3 cellular contexts compared by ENCODE assay signal in the genomic region with DNA sequence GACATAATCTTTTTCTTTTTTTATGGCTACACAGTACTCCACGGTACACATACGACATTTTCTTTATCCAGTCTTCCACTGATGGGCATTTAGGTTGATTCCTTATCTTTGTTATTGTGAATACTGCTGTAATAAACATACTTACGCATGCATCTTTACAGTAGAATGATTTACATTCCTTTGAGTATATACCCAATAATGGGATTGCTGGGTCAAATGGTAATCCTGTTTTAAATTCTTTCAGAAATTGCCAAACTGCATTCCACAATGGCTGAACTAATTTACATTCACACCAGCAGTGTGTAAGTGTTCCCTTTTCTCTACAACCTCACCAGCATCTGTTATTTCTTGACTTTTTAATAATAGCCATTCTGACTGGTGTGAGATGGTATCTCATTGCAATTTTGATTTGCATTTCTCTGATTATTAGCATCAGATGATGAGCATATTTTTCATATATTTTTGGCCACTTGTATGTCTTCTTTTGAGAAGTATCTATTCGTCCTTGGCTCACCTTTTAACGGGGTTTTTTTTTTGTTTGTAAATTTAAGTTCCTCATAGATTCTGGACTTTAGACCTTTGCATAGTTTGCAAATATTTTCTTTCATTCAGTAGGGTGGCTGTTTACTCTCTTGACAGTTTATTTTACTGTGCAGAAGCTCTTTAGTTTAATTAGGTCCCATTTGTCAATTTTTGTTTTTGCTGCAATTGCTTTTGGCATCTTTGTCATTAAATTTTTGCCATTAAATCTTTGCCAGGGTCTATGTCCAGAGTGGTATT.
TF ChIP-seq lines count a peak whose summit lies in the region.

No MANE protein-coding gene starts in this region.

TF ChIP-seq in HEK293, 187 proteins besides CTCF, POLR2A, EP300 and RAD21:
- TF ChIP-seq ZNF184 (tag by site-specific recombination; IDR thresholded peaks at IDR 0.05): peak; percentile 82
TF ChIP-seq in HEK293: peak in this region for 1; not testable (repeated sequence) for 186.

TF ChIP-seq in K562, 482 proteins besides CTCF, POLR2A, EP300 and RAD21 (continues in another document):
- TF ChIP-seq MTF1 (CRISPR knock-in tag; IDR thresholded peaks at IDR 0.05; ENCODE audit: borderline replicate concordance) (peak; percentile 85; the same call in 1 of the 2 replicates), CAMTA2 (CRISPR knock-in tag; conservative IDR thresholded peaks at IDR 0.05) (0 out of 2 replicates have a peak, but pooled peaks have one; percentile 7), PPARD (CRISPR knock-in tag; IDR thresholded peaks at IDR 0.05) (peak; percentile 85; the same call in 1 of the 2 replicates), ZNF316 (IDR thresholded peaks at IDR 0.05) (0 out of 2 replicates have a peak, but pooled peaks have one; percentile 16), GABPB2 (CRISPR knock-in tag; conservative IDR thresholded peaks at IDR 0.05) (peak; percentile 82; the same call in 1 of the 2 replicates), HOXB6 (CRISPR knock-in tag; IDR thresholded peaks at IDR 0.05; ENCODE audit: borderline replicate concordance) (peak; percentile 91), ZNF140 (CRISPR knock-in tag; IDR thresholded peaks at IDR 0.05) (peak; percentile 76; the same call in 1 of the 2 replicates), ARID2 (IDR thresholded peaks at IDR 0.05) (0 out of 2 replicates have a peak, but pooled peaks have one; percentile 9)
- TF ChIP-seq, protein P1, sequence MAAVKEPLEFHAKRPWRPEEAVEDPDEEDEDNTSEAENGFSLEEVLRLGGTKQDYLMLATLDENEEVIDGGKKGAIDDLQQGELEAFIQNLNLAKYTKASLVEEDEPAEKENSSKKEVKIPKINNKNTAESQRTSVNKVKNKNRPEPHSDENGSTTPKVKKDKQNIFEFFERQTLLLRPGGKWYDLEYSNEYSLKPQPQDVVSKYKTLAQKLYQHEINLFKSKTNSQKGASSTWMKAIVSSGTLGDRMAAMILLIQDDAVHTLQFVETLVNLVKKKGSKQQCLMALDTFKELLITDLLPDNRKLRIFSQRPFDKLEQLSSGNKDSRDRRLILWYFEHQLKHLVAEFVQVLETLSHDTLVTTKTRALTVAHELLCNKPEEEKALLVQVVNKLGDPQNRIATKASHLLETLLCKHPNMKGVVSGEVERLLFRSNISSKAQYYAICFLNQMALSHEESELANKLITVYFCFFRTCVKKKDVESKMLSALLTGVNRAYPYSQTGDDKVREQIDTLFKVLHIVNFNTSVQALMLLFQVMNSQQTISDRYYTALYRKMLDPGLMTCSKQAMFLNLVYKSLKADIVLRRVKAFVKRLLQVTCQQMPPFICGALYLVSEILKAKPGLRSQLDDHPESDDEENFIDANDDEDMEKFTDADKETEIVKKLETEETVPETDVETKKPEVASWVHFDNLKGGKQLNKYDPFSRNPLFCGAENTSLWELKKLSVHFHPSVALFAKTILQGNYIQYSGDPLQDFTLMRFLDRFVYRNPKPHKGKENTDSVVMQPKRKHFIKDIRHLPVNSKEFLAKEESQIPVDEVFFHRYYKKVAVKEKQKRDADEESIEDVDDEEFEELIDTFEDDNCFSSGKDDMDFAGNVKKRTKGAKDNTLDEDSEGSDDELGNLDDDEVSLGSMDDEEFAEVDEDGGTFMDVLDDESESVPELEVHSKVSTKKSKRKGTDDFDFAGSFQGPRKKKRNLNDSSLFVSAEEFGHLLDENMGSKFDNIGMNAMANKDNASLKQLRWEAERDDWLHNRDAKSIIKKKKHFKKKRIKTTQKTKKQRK (IDR thresholded peaks at IDR 0.05; ENCODE audit: borderline replicate concordance, low read depth, low read length): 0 out of 2 replicates have a peak, but pooled peaks have one; percentile 1
- TF ChIP-seq, protein P2, sequence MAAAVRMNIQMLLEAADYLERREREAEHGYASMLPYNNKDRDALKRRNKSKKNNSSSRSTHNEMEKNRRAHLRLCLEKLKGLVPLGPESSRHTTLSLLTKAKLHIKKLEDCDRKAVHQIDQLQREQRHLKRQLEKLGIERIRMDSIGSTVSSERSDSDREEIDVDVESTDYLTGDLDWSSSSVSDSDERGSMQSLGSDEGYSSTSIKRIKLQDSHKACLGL (CRISPR knock-in tag; IDR thresholded peaks at IDR 0.05; ENCODE audit: borderline replicate concordance, poor library complexity, severe bottlenecking): peak; percentile 30
- TF ChIP-seq, protein P3, sequence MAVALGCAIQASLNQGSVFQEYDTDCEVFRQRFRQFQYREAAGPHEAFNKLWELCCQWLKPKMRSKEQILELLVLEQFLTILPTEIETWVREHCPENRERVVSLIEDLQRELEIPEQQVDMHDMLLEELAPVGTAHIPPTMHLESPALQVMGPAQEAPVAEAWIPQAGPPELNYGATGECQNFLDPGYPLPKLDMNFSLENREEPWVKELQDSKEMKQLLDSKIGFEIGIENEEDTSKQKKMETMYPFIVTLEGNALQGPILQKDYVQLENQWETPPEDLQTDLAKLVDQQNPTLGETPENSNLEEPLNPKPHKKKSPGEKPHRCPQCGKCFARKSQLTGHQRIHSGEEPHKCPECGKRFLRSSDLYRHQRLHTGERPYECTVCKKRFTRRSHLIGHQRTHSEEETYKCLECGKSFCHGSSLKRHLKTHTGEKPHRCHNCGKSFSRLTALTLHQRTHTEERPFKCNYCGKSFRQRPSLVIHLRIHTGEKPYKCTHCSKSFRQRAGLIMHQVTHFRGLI (CRISPR knock-in tag; IDR thresholded peaks at IDR 0.05): 0 out of 2 replicates have a peak, but pooled peaks have one; percentile 73
- TF ChIP-seq, protein P4, sequence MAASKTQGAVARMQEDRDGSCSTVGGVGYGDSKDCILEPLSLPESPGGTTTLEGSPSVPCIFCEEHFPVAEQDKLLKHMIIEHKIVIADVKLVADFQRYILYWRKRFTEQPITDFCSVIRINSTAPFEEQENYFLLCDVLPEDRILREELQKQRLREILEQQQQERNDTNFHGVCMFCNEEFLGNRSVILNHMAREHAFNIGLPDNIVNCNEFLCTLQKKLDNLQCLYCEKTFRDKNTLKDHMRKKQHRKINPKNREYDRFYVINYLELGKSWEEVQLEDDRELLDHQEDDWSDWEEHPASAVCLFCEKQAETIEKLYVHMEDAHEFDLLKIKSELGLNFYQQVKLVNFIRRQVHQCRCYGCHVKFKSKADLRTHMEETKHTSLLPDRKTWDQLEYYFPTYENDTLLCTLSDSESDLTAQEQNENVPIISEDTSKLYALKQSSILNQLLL (CRISPR knock-in tag; IDR thresholded peaks at IDR 0.05; ENCODE audit: borderline replicate concordance): peak; percentile 98
- TF ChIP-seq, protein P5, sequence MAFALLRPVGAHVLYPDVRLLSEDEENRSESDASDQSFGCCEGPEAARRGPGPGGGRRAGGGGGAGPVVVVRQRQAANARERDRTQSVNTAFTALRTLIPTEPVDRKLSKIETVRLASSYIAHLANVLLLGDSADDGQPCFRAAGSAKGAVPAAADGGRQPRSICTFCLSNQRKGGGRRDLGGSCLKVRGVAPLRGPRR (CRISPR knock-in tag; IDR thresholded peaks at IDR 0.05): peak; percentile 49; the same call in 1 of the 2 replicates

TF ChIP-seq in HepG2, 621 proteins besides CTCF, POLR2A, EP300 and RAD21 (continues in another document):
- TF ChIP-seq, protein P6, sequence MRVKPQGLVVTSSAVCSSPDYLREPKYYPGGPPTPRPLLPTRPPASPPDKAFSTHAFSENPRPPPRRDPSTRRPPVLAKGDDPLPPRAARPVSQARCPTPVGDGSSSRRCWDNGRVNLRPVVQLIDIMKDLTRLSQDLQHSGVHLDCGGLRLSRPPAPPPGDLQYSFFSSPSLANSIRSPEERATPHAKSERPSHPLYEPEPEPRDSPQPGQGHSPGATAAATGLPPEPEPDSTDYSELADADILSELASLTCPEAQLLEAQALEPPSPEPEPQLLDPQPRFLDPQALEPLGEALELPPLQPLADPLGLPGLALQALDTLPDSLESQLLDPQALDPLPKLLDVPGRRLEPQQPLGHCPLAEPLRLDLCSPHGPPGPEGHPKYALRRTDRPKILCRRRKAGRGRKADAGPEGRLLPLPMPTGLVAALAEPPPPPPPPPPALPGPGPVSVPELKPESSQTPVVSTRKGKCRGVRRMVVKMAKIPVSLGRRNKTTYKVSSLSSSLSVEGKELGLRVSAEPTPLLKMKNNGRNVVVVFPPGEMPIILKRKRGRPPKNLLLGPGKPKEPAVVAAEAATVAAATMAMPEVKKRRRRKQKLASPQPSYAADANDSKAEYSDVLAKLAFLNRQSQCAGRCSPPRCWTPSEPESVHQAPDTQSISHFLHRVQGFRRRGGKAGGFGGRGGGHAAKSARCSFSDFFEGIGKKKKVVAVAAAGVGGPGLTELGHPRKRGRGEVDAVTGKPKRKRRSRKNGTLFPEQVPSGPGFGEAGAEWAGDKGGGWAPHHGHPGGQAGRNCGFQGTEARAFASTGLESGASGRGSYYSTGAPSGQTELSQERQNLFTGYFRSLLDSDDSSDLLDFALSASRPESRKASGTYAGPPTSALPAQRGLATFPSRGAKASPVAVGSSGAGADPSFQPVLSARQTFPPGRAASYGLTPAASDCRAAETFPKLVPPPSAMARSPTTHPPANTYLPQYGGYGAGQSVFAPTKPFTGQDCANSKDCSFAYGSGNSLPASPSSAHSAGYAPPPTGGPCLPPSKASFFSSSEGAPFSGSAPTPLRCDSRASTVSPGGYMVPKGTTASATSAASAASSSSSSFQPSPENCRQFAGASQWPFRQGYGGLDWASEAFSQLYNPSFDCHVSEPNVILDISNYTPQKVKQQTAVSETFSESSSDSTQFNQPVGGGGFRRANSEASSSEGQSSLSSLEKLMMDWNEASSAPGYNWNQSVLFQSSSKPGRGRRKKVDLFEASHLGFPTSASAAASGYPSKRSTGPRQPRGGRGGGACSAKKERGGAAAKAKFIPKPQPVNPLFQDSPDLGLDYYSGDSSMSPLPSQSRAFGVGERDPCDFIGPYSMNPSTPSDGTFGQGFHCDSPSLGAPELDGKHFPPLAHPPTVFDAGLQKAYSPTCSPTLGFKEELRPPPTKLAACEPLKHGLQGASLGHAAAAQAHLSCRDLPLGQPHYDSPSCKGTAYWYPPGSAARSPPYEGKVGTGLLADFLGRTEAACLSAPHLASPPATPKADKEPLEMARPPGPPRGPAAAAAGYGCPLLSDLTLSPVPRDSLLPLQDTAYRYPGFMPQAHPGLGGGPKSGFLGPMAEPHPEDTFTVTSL (CRISPR knock-in tag; IDR thresholded peaks at IDR 0.05; ENCODE audit: borderline replicate concordance): peak; percentile 45; the same call in 1 of the 2 replicates
- TF ChIP-seq HOXA5 (CRISPR knock-in tag; IDR thresholded peaks at IDR 0.05): 0 out of 2 replicates have a peak, but pooled peaks have one; percentile 33
- TF ChIP-seq, protein P7, sequence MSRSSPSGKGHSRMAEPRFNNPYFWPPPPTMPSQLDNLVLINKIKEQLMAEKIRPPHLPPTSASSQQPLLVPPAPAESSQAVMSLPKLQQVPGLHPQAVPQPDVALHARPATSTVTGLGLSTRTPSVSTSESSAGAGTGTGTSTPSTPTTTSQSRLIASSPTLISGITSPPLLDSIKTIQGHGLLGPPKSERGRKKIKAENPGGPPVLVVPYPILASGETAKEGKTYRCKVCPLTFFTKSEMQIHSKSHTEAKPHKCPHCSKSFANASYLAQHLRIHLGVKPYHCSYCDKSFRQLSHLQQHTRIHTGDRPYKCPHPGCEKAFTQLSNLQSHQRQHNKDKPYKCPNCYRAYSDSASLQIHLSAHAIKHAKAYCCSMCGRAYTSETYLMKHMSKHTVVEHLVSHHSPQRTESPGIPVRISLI (CRISPR knock-in tag; IDR thresholded peaks at IDR 0.05; ENCODE audit: borderline replicate concordance): peak; percentile 35; the same call in 1 of the 2 replicates
- peak; percentile 34; the same call in 1 of the 2 replicates for TF ChIP-seq SAP130 (CRISPR knock-in tag; IDR thresholded peaks at IDR 0.05; ENCODE audit: low read depth)
- peak; percentile 17 for TF ChIP-seq TEAD3 (CRISPR knock-in tag; optimal IDR thresholded peaks at IDR 0.05; ENCODE audit: borderline replicate concordance)
- TF ChIP-seq RXRB (CRISPR knock-in tag; IDR thresholded peaks at IDR 0.05; ENCODE audit: borderline replicate concordance): peak; percentile 33; the same call in 1 of the 2 replicates
- TF ChIP-seq, protein P8, sequence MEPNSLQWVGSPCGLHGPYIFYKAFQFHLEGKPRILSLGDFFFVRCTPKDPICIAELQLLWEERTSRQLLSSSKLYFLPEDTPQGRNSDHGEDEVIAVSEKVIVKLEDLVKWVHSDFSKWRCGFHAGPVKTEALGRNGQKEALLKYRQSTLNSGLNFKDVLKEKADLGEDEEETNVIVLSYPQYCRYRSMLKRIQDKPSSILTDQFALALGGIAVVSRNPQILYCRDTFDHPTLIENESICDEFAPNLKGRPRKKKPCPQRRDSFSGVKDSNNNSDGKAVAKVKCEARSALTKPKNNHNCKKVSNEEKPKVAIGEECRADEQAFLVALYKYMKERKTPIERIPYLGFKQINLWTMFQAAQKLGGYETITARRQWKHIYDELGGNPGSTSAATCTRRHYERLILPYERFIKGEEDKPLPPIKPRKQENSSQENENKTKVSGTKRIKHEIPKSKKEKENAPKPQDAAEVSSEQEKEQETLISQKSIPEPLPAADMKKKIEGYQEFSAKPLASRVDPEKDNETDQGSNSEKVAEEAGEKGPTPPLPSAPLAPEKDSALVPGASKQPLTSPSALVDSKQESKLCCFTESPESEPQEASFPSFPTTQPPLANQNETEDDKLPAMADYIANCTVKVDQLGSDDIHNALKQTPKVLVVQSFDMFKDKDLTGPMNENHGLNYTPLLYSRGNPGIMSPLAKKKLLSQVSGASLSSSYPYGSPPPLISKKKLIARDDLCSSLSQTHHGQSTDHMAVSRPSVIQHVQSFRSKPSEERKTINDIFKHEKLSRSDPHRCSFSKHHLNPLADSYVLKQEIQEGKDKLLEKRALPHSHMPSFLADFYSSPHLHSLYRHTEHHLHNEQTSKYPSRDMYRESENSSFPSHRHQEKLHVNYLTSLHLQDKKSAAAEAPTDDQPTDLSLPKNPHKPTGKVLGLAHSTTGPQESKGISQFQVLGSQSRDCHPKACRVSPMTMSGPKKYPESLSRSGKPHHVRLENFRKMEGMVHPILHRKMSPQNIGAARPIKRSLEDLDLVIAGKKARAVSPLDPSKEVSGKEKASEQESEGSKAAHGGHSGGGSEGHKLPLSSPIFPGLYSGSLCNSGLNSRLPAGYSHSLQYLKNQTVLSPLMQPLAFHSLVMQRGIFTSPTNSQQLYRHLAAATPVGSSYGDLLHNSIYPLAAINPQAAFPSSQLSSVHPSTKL (CRISPR knock-in tag; IDR thresholded peaks at IDR 0.05): 0 out of 2 replicates have a peak, but pooled peaks have one; percentile 14
- TF ChIP-seq FOXA3 (CRISPR knock-in tag; IDR thresholded peaks at IDR 0.05): peak; percentile 61; the same call in 1 of the 2 replicates
- TF ChIP-seq HNF4A (CRISPR knock-in tag; IDR thresholded peaks at IDR 0.05): peak; percentile 52
- 0 out of 2 replicates have a peak, but pooled peaks have one; percentile 32 for TF ChIP-seq ISL2 (CRISPR knock-in tag; IDR thresholded peaks at IDR 0.05)
- TF ChIP-seq TBX3 (IDR thresholded peaks at IDR 0.05; ENCODE audit: borderline replicate concordance): peak; percentile 55; the same call in 1 of the 2 replicates
